ENCODE assay signal across 22 cellular contexts in the genomic region with DNA sequence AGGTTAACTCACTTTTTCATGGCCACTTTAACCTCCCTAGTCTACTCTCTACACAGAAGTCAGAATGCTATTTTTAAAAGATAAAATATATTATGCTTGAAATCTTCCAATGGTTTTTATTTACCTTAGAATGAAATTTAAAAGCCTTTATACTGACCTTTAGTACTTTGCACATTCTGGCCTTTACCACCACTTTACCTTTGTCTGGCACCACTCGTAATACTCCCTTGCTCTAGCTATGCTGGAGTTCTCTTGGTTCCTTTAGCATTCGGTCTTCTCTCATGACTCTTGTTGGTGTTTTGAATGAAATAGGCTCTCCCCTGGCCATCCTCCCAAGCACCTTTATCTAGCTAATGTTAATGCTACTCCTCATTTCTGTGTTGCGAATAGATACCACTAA.
A peak's percentile ranks its signal among the peaks of the same experiment; 100 is the strongest.
DNase-seq lines count a peak whose midpoint lies in the region; ATAC-seq, FAIRE-seq and TF ChIP-seq lines count a peak whose summit lies in the region.
"Had no signal": no experiment of that assay in that cellular context is flagged by ENCODE, and none has a peak within 500 bp of the region (broad histone marks: within the 10 kb centered on the region; RNA-seq: fewer than 3 reads in every experiment).

No MANE protein-coding gene starts in this region.

- FAIRE-seq in K562 (lab: Jason Lieb, UNC): no peak
- FAIRE-seq: A549, D721Med, G401.6, GM12891, GM19239 had no signal

- ATAC-seq in K562 (no peak), left colon (peak; percentile 87), mucosa of descending colon (peak; percentile 73), HG03135 (IDR thresholded peaks at IDR 0.05; ENCODE audit: unreplicated experiment) (no peak)
- ATAC-seq: A549; CD8-positive, alpha-beta T cell had no signal

- H3K27ac ChIP-seq in K562 (ENCODE audit: extremely low read depth, low read depth, low read length): no peak overlapping the region
- H3K27ac ChIP-seq: 22Rv1; A549; BLaER1 treated with 17β-estradiol and CSF1 and Interleukin-3, amounts not matched to agents 10 nM and 100 nM; C4-2B had no signal

- under 1% methylated on average over 3 of the region's 3 CpGs for WGBS in K562 (ENCODE audit: insufficient coverage, low coverage, missing lambda C conversion rate)

- no peak overlapping the region for H3K4me2 ChIP-seq in K562 (ENCODE audit: insufficient read depth, low read length)
- H3K4me2 ChIP-seq: A549; BLaER1 treated with 17β-estradiol and CSF1 and Interleukin-3, amounts not matched to agents 10 nM and 100 nM had no signal

- H3K4me1 Mint-ChIP-seq in activated CD4-positive, alpha-beta memory T cell treated with anti-CD3 and anti-CD28 coated beads for 36 hours (ENCODE audit: low read depth): no peaks in the 10 kb centered on the region
- H3K4me1 Mint-ChIP-seq: B cell had no signal

- in situ Hi-C loops in K562 (cut with MboI): no loop called here

- DNase-seq in K562 (ENCODE audit: extremely low read depth in 1 of 4, low spot score in 3 of 4) (no peak), left colon (no peak), mucosa of descending colon (peak in 1 of 3 donors; percentile 13), NCI-H146 (lab: John Stamatoyannopoulos, UW) (no peak)
- no peak for DNase-seq in activated CD4-positive, alpha-beta memory T cell treated with anti-CD3 and anti-CD28 coated beads for 36 hours
- DNase-seq: AML-193; Caco-2; Calu3; CD4-positive, alpha-beta T cell; CD8-positive, alpha-beta T cell; DMS79 treated with DMSO at 0.1 percent for 48 hours; GF-D8 had no signal

- CTCF ChIA-PET in K562 (lab: Yijun Ruan, JAX; ENCODE audit: low intra/inter-chr PET ratio): no interaction called here
- CTCF ChIA-PET in activated CD4-positive, alpha-beta memory T cell treated with anti-CD3 and anti-CD28 coated beads for 36 hours (lab: Charles Lee): no interaction called here

- H3K27me3 ChIP-seq in K562 (ENCODE audit: control insufficient read depth in 2 of 2, insufficient read depth in 2 of 2, low read length in 2 of 2): no peaks in the 10 kb centered on the region
- H3K27me3 ChIP-seq: BLaER1 treated with 17β-estradiol and CSF1 and Interleukin-3, amounts not matched to agents 10 nM and 100 nM had no signal

- intact Hi-C loops in K562 (cut with micrococcal nuclease): loop anchor here (5.0 kb wide), 1 partner anchor 58 kb away; no protein-coding TSS in a partner anchor
- intact Hi-C loops in left colon (cut with DNase I, micrococcal nuclease): no loop called here
- intact Hi-C loops in mucosa of descending colon (cut with DNase I, micrococcal nuclease): no loop called here
- intact Hi-C loops in activated CD4-positive, alpha-beta memory T cell treated with anti-CD3 and anti-CD28 coated beads for 36 hours (cut with micrococcal nuclease): no loop called here

- no peak overlapping the region for H3K4me3 Mint-ChIP-seq in activated CD4-positive, alpha-beta memory T cell treated with anti-CD3 and anti-CD28 coated beads for 36 hours
- H3K4me3 Mint-ChIP-seq: B cell; CD4-positive, alpha-beta T cell; CD8-positive, alpha-beta T cell had no signal

- H3K36me3 ChIP-seq in K562 (ENCODE audit: control insufficient read depth, insufficient read depth, low read length): no peaks in the 10 kb centered on the region
- no peaks in the 10 kb centered on the region for H3K36me3 ChIP-seq in mucosa of descending colon (ENCODE audit: low read depth)
- H3K36me3 ChIP-seq: BLaER1 treated with 17β-estradiol and CSF1 and Interleukin-3, amounts not matched to agents 10 nM and 100 nM had no signal

- no peak for TF ChIP-seq POLR2A in K562 (conservative IDR thresholded peaks at IDR 0.05)

- no peaks in the 10 kb centered on the region for H3K9me3 Mint-ChIP-seq in activated CD4-positive, alpha-beta memory T cell treated with anti-CD3 and anti-CD28 coated beads for 36 hours
- H3K9me3 Mint-ChIP-seq: CD4-positive, alpha-beta T cell; CD8-positive, alpha-beta T cell had no signal

- no peak overlapping the region for H3K27ac Mint-ChIP-seq in activated CD4-positive, alpha-beta memory T cell treated with anti-CD3 and anti-CD28 coated beads for 36 hours
- H3K27ac Mint-ChIP-seq: B cell; CD4-positive, alpha-beta T cell; CD8-positive, alpha-beta T cell had no signal

- no peaks in the 10 kb centered on the region for H3K27me3 Mint-ChIP-seq in activated CD4-positive, alpha-beta memory T cell treated with anti-CD3 and anti-CD28 coated beads for 36 hours
- H3K27me3 Mint-ChIP-seq: B cell; CD4-positive, alpha-beta T cell had no signal

- H2AFZ ChIP-seq in K562 (ENCODE audit: low read depth, low read length): no peak overlapping the region

- no peaks in the 10 kb centered on the region for H3K79me2 ChIP-seq in K562 (ENCODE audit: control insufficient read depth, insufficient read depth, low read length)

- H3K9me1 ChIP-seq in K562 (ENCODE audit: control insufficient read depth, insufficient read depth, low read length): no peaks in the 10 kb centered on the region

- H3K4me3 ChIP-seq in K562: no peak overlapping the region
- H3K4me3 ChIP-seq in mucosa of descending colon: no peak overlapping the region
- H3K4me3 ChIP-seq: A549; BLaER1 treated with 17β-estradiol and CSF1 and Interleukin-3, amounts not matched to agents 10 nM and 100 nM had no signal

- H3K4me1 ChIP-seq in K562 (replicated peaks in 1 of 2; ENCODE audit: control insufficient read depth in 2 of 2, insufficient read depth in 2 of 2, low read length in 2 of 2): no peaks in the 10 kb centered on the region
- peaks cover 2% of the 10 kb centered on the region for H3K4me1 ChIP-seq in mucosa of descending colon (ENCODE audit: low read depth)
- H3K4me1 ChIP-seq: A549; BLaER1 treated with 17β-estradiol and CSF1 and Interleukin-3, amounts not matched to agents 10 nM and 100 nM; Caco-2 had no signal

- H3K9ac ChIP-seq in K562 (ENCODE audit: insufficient read depth in 1 of 2, low read depth in 2 of 2, low read length in 2 of 2): no peak overlapping the region
- H3K9ac ChIP-seq: BLaER1 treated with 17β-estradiol and CSF1 and Interleukin-3, amounts not matched to agents 10 nM and 100 nM had no signal

- H4K20me1 ChIP-seq in K562 (replicated peaks; ENCODE audit: control insufficient read depth, insufficient read depth, low read length): no peaks in the 10 kb centered on the region
- H4K20me1 ChIP-seq: BLaER1 treated with 17β-estradiol and CSF1 and Interleukin-3, amounts not matched to agents 10 nM and 100 nM had no signal

- H3K9me3 ChIP-seq in K562 (replicated peaks; ENCODE audit: control insufficient read depth, insufficient read depth, low read depth, low read length): no peaks in the 10 kb centered on the region
- H3K9me3 ChIP-seq in mucosa of descending colon: no peaks in the 10 kb centered on the region
- H3K9me3 ChIP-seq: A549; BLaER1 treated with 17β-estradiol and CSF1 and Interleukin-3, amounts not matched to agents 10 nM and 100 nM; Caco-2 had no signal

- POLR2A ChIA-PET in K562 (lab: Yijun Ruan, JAX): no interaction called here
- POLR2A ChIA-PET in activated CD4-positive, alpha-beta memory T cell treated with anti-CD3 and anti-CD28 coated beads for 36 hours (lab: Charles Lee): no interaction called here

- TF ChIP-seq EP300 in K562 (IDR thresholded peaks at IDR 0.05; ENCODE audit: low read length): no peak

- H3K36me3 Mint-ChIP-seq in activated CD4-positive, alpha-beta memory T cell treated with anti-CD3 and anti-CD28 coated beads for 36 hours: no peaks in the 10 kb centered on the region
- H3K36me3 Mint-ChIP-seq: CD8-positive, alpha-beta T cell had no signal

- no peak for TF ChIP-seq RAD21 in K562 (CRISPR knock-in tag; conservative IDR thresholded peaks at IDR 0.05 in 1 of 2, IDR thresholded peaks at IDR 0.05 in 1 of 2)

- TF ChIP-seq CTCF in K562 (IDR thresholded peaks at IDR 0.05 in 2 of 3, conservative IDR thresholded peaks at IDR 0.05 in 1 of 3; ENCODE audit: insufficient read depth in 2 of 3, low read depth in 1 of 3, low read length in 3 of 3): no peak
- no peak for TF ChIP-seq CTCF in mucosa of descending colon (IDR thresholded peaks at IDR 0.05)

- no TSS peak for BruUV-seq in K562 (replicated peaks; lab: Mats Ljungman, UMichigan)

TF ChIP-seq in K562, 482 proteins besides CTCF, POLR2A, EP300 and RAD21:
- TF ChIP-seq KDM2B (CRISPR knock-in tag; IDR thresholded peaks at IDR 0.05) (0 out of 2 replicates have a peak, but pooled peaks have one; percentile 29), TBP (optimal IDR thresholded peaks at IDR 0.05; ENCODE audit: low read depth, low read length) (no peak), ZC3H11A (IDR thresholded peaks at IDR 0.05; ENCODE audit: low read depth, low read length) (no peak), POU5F1 (IDR thresholded peaks at IDR 0.05; ENCODE audit: borderline replicate concordance, low read depth, low read length, partially characterized antibody) (no peak), ZNF212 (CRISPR knock-in tag; IDR thresholded peaks at IDR 0.05) (no peak), FOXJ3 (CRISPR knock-in tag; IDR thresholded peaks at IDR 0.05) (0 out of 2 replicates have a peak, but pooled peaks have one; percentile 11), CBX8 (IDR thresholded peaks at IDR 0.05; ENCODE audit: borderline replicate concordance, extremely low read depth, low read depth, low read length, poor library complexity, severe bottlenecking) (no peak), PML (IDR thresholded peaks at IDR 0.05; ENCODE audit: low read length) (no peak), TRIM24 (IDR thresholded peaks at IDR 0.05) (no peak), POLR2AphosphoS5 (IDR thresholded peaks at IDR 0.05; ENCODE audit: control insufficient read depth, insufficient read depth, low read depth, low read length) (no peak)
- TF ChIP-seq, protein P1, sequence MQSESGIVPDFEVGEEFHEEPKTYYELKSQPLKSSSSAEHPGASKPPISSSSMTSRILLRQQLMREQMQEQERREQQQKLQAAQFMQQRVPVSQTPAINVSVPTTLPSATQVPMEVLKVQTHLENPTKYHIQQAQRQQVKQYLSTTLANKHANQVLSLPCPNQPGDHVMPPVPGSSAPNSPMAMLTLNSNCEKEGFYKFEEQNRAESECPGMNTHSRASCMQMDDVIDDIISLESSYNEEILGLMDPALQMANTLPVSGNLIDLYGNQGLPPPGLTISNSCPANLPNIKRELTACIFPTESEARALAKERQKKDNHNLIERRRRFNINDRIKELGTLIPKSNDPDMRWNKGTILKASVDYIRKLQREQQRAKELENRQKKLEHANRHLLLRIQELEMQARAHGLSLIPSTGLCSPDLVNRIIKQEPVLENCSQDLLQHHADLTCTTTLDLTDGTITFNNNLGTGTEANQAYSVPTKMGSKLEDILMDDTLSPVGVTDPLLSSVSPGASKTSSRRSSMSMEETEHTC (IDR thresholded peaks at IDR 0.05): no peak

Comparison
In these comparisons a context has a peak if more than half of its experiments do, and no peak if none do; other contexts are left out.
1. ATAC-seq: peak in left colon (single experiment) and mucosa of descending colon (single experiment); none in K562 (single experiment) and HG03135 (single experiment).